In the genomic region with DNA sequence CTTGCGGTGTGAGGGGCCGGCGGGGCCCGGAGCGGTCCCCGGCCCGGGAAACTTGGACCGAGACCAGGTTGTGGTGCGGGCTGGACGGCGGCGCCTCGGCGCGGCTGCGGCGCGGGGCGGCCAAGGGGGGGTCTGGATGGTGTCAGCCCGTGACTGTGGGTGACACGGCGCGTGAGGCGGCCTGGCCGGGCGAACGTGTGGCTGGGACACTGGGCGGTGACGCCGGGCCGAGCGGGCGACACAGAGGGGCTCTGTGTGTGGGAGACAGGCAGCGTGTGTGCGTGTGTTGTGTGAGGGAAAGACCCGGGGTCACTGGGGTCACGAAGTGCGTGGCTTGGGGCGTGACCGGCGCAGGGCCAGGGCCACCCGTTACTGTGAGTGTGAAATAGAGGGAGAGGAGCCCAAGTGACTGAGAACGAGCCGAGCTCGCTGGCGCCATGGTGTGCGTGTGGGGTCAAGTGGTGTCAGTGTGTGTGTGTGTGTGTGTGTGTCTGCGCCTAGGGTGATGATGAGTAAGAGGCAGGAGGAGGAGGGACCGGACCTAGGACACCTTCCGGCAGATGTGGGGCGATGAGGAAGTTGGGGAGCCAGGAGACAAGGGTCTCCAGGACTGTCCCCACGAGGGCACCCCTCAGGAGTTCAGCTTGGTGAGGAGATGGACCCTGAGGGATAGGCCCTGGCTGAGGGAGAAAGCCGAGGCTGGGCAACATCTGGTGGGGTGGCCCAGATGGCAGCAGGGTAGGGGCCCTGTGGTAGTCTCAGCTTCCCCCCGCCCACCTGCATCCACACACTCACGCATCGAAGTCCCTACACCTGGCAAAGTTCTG, we compare ENCODE assay signal across 8 cellular contexts. TPM values are rescaled to one million over a fixed set of nuclear protein-coding genes. Genes with fewer than 3 reads are reported as not detected.
DNase-seq lines count a peak whose midpoint lies in the region; ATAC-seq and TF ChIP-seq lines count a peak whose summit lies in the region.

No MANE protein-coding gene starts in this region.

- H3K4me3 ChIP-seq in GM12875 (ENCODE audit: low read depth, low read length) = peak overlapping the region; percentile 71
- peak overlapping the region; percentile 84 for H3K4me3 ChIP-seq in effector memory CD4-positive, alpha-beta T cell (ENCODE audit: insufficient read depth, low read depth, low read length, poor library complexity, severe bottlenecking)

- no peaks in the 10 kb centered on the region for H3K36me3 ChIP-seq in effector memory CD4-positive, alpha-beta T cell (ENCODE audit: control insufficient read depth, insufficient read depth, low read length)

- intact Hi-C loops in activated CD8-positive, alpha-beta T cell treated with anti-CD3 and anti-CD28 coated beads for 36 hours (cut with micrococcal nuclease) = no loop called here

- peak; percentile 17 for ATAC-seq in HG02763 (IDR thresholded peaks at IDR 0.05; ENCODE audit: unreplicated experiment)
- peak; percentile 50 for ATAC-seq in activated CD8-positive, alpha-beta T cell treated with anti-CD3 and anti-CD28 coated beads for 36 hours
- no peak for ATAC-seq in HG02571 (IDR thresholded peaks at IDR 0.05; ENCODE audit: unreplicated experiment)

- H3K27me3 ChIP-seq in effector memory CD4-positive, alpha-beta T cell (replicated peaks; ENCODE audit: control insufficient read depth, insufficient read depth, low read length, poor library complexity, severe bottlenecking) = no peaks in the 10 kb centered on the region

- H3K27me3 Mint-ChIP-seq in activated CD8-positive, alpha-beta T cell treated with anti-CD3 and anti-CD28 coated beads for 36 hours = no peaks in the 10 kb centered on the region

- H3K4me1 Mint-ChIP-seq in activated CD8-positive, alpha-beta T cell treated with anti-CD3 and anti-CD28 coated beads for 36 hours (ENCODE audit: low read depth) = peaks cover 44% of the 10 kb centered on the region

- CTCF ChIA-PET in activated CD8-positive, alpha-beta T cell treated with anti-CD3 and anti-CD28 coated beads for 36 hours (lab: Charles Lee) = interaction anchor here (0.6 to 1.6 kb wide), 4 partner anchors 26 to 285 kb away, joined by 3 read pairs; no protein-coding TSS in a partner anchor

- peak overlapping the region; percentile 100 for H3K4me3 Mint-ChIP-seq in activated CD8-positive, alpha-beta T cell treated with anti-CD3 and anti-CD28 coated beads for 36 hours

- H3K27ac ChIP-seq in effector memory CD4-positive, alpha-beta T cell (ENCODE audit: insufficient read depth, low read length, poor library complexity, severe bottlenecking) = peak overlapping the region; percentile 92

- H3K4me1 ChIP-seq in effector memory CD4-positive, alpha-beta T cell (ENCODE audit: control insufficient read depth, insufficient read depth, low read length, poor library complexity, severe bottlenecking) = peaks cover 20% of the 10 kb centered on the region

- peaks cover 13% of the 10 kb centered on the region for H3K36me3 Mint-ChIP-seq in activated CD8-positive, alpha-beta T cell treated with anti-CD3 and anti-CD28 coated beads for 36 hours (ENCODE audit: low read depth)

- H3K9me3 Mint-ChIP-seq in activated CD8-positive, alpha-beta T cell treated with anti-CD3 and anti-CD28 coated beads for 36 hours = no peaks in the 10 kb centered on the region

- POLR2A ChIA-PET in activated CD8-positive, alpha-beta T cell treated with anti-CD3 and anti-CD28 coated beads for 36 hours (lab: Charles Lee) = interaction anchor here (0.7 to 1.9 kb wide), 8 partner anchors 11 to 1325 kb away, joined by 3 to 7 read pairs (median 4); no protein-coding TSS in a partner anchor

- no peaks in the 10 kb centered on the region for H3K9me3 ChIP-seq in effector memory CD4-positive, alpha-beta T cell (ENCODE audit: control insufficient read depth, low read length)

- TF ChIP-seq CTCF in GM12875 (IDR thresholded peaks at IDR 0.05; ENCODE audit: borderline replicate concordance, insufficient read depth, low read depth, low read length) = no peak
- TF ChIP-seq CTCF in activated CD8-positive, alpha-beta T cell treated with anti-CD3 and anti-CD28 coated beads for 36 hours (IDR thresholded peaks at IDR 0.05) = no peak

- peak overlapping the region; percentile 98 for H3K27ac Mint-ChIP-seq in activated CD8-positive, alpha-beta T cell treated with anti-CD3 and anti-CD28 coated beads for 36 hours

- DNase-seq in NCI-H69 (lab: John Stamatoyannopoulos, UW) (peak; percentile 72), mesenteric fat pad (ENCODE audit: low spot score) (peak; percentile 92)
- DNase-seq in activated CD8-positive, alpha-beta T cell treated with anti-CD3 and anti-CD28 coated beads for 36 hours = peak; percentile 81
- peak; percentile 45 to 57 (median 53) for DNase-seq in effector memory CD4-positive, alpha-beta T cell
- peak; percentile 24 to 36 for DNase-seq in stimulated activated CD8-positive, alpha-beta memory T cell treated with anti-CD3 and anti-CD28 coated beads, Interleukin-15, amount 100 ng/mL, for 4 hours (ENCODE audit: low read depth in 2 of 2)

RNA-seq across cellular contexts. Expression of gene RELT, which starts 0.8 kb away (rescaled TPM):
- 10 to 100 TPM; 26.6 to 29.6 TPM for total RNA-seq in activated CD8-positive, alpha-beta T cell treated with anti-CD3 and anti-CD28 coated beads for 36 hours
- 15.8 TPM for total RNA-seq in mesenteric fat pad

Comparison
In these comparisons a context has a peak if more than half of its experiments do, and no peak if none do; other contexts are left out.
1. DNase-seq: peak in every context shown above with its lines; median percentile 92 in mesenteric fat pad; 81 in activated CD8-positive, alpha-beta T cell treated with anti-CD3 and anti-CD28 coated beads for 36 hours; 72 in NCI-H69; 53 in effector memory CD4-positive, alpha-beta T cell; 30 in stimulated activated CD8-positive, alpha-beta memory T cell treated with anti-CD3 and anti-CD28 coated beads, Interleukin-15, amount 100 ng/mL, for 4 hours.